In genomic region chr3:48232734-48233133, GRCh38 we compare ENCODE assay signal across 8 cellular contexts. TPM values are rescaled to one million over a fixed set of nuclear protein-coding genes. Genes with fewer than 3 reads are reported as not detected.
DNase-seq lines count a peak whose midpoint lies in the region; ATAC-seq and TF ChIP-seq lines count a peak whose summit lies in the region.

No MANE protein-coding gene starts in this region.

- H3K9me3 Mint-ChIP-seq in activated CD8-positive, alpha-beta T cell treated with anti-CD3 and anti-CD28 coated beads, Interleukin-2, amount 10 ng/mL, durations not matched to agents 7 days and 5 days (ENCODE audit: insufficient read depth), result no peaks in the 10 kb centered on the region
- H3K9me3 Mint-ChIP-seq in effector memory CD8-positive, alpha-beta T cell, result no peaks in the 10 kb centered on the region

- no peaks in the 10 kb centered on the region for H3K36me3 Mint-ChIP-seq in activated CD8-positive, alpha-beta T cell treated with anti-CD3 and anti-CD28 coated beads, Interleukin-2, amount 10 ng/mL, durations not matched to agents 7 days and 5 days (ENCODE audit: low read depth)
- peaks cover 2% of the 10 kb centered on the region for H3K36me3 Mint-ChIP-seq in effector memory CD8-positive, alpha-beta T cell (ENCODE audit: insufficient read depth)

- ATAC-seq in HG03108 (IDR thresholded peaks at IDR 0.05; ENCODE audit: unreplicated experiment), result peak; percentile 84
- ATAC-seq in activated CD8-positive, alpha-beta T cell treated with anti-CD3 and anti-CD28 coated beads, Interleukin-2, amount 10 ng/mL, durations not matched to agents 7 days and 5 days, result peak; percentile 98
- ATAC-seq in effector memory CD8-positive, alpha-beta T cell (replicated peaks), result peak; percentile 90
- ATAC-seq in GM18517 (IDR thresholded peaks at IDR 0.05; ENCODE audit: unreplicated experiment), result no peak

- POLR2A ChIA-PET in activated CD8-positive, alpha-beta T cell treated with anti-CD3 and anti-CD28 coated beads, Interleukin-2, amount 10 ng/mL, durations not matched to agents 7 days and 5 days (lab: Charles Lee), result interaction anchor here (1.5 kb wide), 1 partner anchor 8 kb away, joined by 7 read pairs; the partner anchor contains the start of gene ZNF589

- TF ChIP-seq CTCF in GM10266 (IDR thresholded peaks at IDR 0.05; ENCODE audit: control insufficient read depth, insufficient read depth, low read depth, missing control alignments), result peak; percentile 80

- peaks cover 7% of the 10 kb centered on the region for H3K4me1 Mint-ChIP-seq in activated CD8-positive, alpha-beta T cell treated with anti-CD3 and anti-CD28 coated beads, Interleukin-2, amount 10 ng/mL, durations not matched to agents 7 days and 5 days (ENCODE audit: low read depth)
- peaks cover 5 to 8% of the 10 kb centered on the region in 2 donors for H3K4me1 Mint-ChIP-seq in effector memory CD8-positive, alpha-beta T cell (ENCODE audit: low read depth in 2 of 2)

- DNase-seq in GM10266 (ENCODE audit: extremely low spot score) (peak; percentile 72), NCI-H82 (lab: John Stamatoyannopoulos, UW) (peak; percentile 98), mucosa of gallbladder (ENCODE audit: low spot score) (peak; percentile 41)
- peak; percentile 76 for DNase-seq in activated CD8-positive, alpha-beta T cell treated with anti-CD3 and anti-CD28 coated beads, Interleukin-2, amount 10 ng/mL, durations not matched to agents 7 days and 5 days
- DNase-seq in effector memory CD8-positive, alpha-beta T cell, result peak; percentile 29 to 57 (median 36)
- peak; percentile 28 to 40 for DNase-seq in stimulated activated CD8-positive, alpha-beta memory T cell treated with anti-CD3 and anti-CD28 coated beads, Interleukin-4, amount 100 ng/mL, for 4 hours (ENCODE audit: low read depth in 2 of 2, low spot score in 1 of 2)

- H3K27ac Mint-ChIP-seq in activated CD8-positive, alpha-beta T cell treated with anti-CD3 and anti-CD28 coated beads, Interleukin-2, amount 10 ng/mL, durations not matched to agents 7 days and 5 days, result no peak overlapping the region
- no peak overlapping the region for H3K27ac Mint-ChIP-seq in effector memory CD8-positive, alpha-beta T cell

- H3K4me3 Mint-ChIP-seq in activated CD8-positive, alpha-beta T cell treated with anti-CD3 and anti-CD28 coated beads, Interleukin-2, amount 10 ng/mL, durations not matched to agents 7 days and 5 days, result no peak overlapping the region
- H3K4me3 Mint-ChIP-seq in effector memory CD8-positive, alpha-beta T cell, result peak overlapping the region; percentile 12 to 13

- CTCF ChIA-PET in activated CD8-positive, alpha-beta T cell treated with anti-CD3 and anti-CD28 coated beads, Interleukin-2, amount 10 ng/mL, durations not matched to agents 7 days and 5 days (lab: Charles Lee), result interaction anchor here (0.9 to 9.8 kb wide), 6 partner anchors 9 to 216 kb away, joined by 3 to 79 read pairs (median 4); partner anchors contain the start of genes CAMP, CCDC51, TMA7 and ZNF589

- H3K27me3 Mint-ChIP-seq in activated CD8-positive, alpha-beta T cell treated with anti-CD3 and anti-CD28 coated beads, Interleukin-2, amount 10 ng/mL, durations not matched to agents 7 days and 5 days (ENCODE audit: low read depth), result no peaks in the 10 kb centered on the region
- H3K27me3 Mint-ChIP-seq in effector memory CD8-positive, alpha-beta T cell, result peaks cover 4 to 13% of the 10 kb centered on the region in 2 donors

RNA-seq across cellular contexts. Expression of gene ZNF589, which starts 8.2 kb away (rescaled TPM):
- total RNA-seq in activated CD8-positive, alpha-beta T cell treated with anti-CD3 and anti-CD28 coated beads, Interleukin-2, amount 10 ng/mL, durations not matched to agents 7 days and 5 days, result 10 to 100 TPM; 29.7 to 30.3 TPM
- 10.0 TPM for total RNA-seq in mucosa of gallbladder

RNA-seq across cellular contexts. Expression of gene CAMP, which starts 9.4 kb away (rescaled TPM):
- total RNA-seq in activated CD8-positive, alpha-beta T cell treated with anti-CD3 and anti-CD28 coated beads, Interleukin-2, amount 10 ng/mL, durations not matched to agents 7 days and 5 days, result not detected
- total RNA-seq in mucosa of gallbladder, result not detected

RNA-seq across cellular contexts. Expression of gene CDC25A, which starts 44.5 kb away (rescaled TPM):
- 10 to 100 TPM; 30.3 to 31.3 TPM for total RNA-seq in activated CD8-positive, alpha-beta T cell treated with anti-CD3 and anti-CD28 coated beads, Interleukin-2, amount 10 ng/mL, durations not matched to agents 7 days and 5 days
- 0.66 TPM for total RNA-seq in mucosa of gallbladder

Comparison
In these comparisons a context has a peak if more than half of its experiments do, and no peak if none do; other contexts are left out.
1. DNase-seq: peak in every context shown above with its lines; median percentile 98 in NCI-H82; 76 in activated CD8-positive, alpha-beta T cell treated with anti-CD3 and anti-CD28 coated beads, Interleukin-2, amount 10 ng/mL, durations not matched to agents 7 days and 5 days; 72 in GM10266; 41 in mucosa of gallbladder; 36 in effector memory CD8-positive, alpha-beta T cell; 34 in stimulated activated CD8-positive, alpha-beta memory T cell treated with anti-CD3 and anti-CD28 coated beads, Interleukin-4, amount 100 ng/mL, for 4 hours.
2. RNA of gene CDC25A, which starts 44.5 kb away (total RNA-seq): 30.3 to 31.3 TPM in activated CD8-positive, alpha-beta T cell treated with anti-CD3 and anti-CD28 coated beads, Interleukin-2, amount 10 ng/mL, durations not matched to agents 7 days and 5 days; 0.66 TPM in mucosa of gallbladder (single experiment); every median in the first group is over 10 times any median in the second.